In genomic region chr9:10653-11053, GRCh38 we compare ENCODE assay signal across 7 cellular contexts. TPM values are rescaled to one million over a fixed set of nuclear protein-coding genes. Genes with fewer than 3 reads are reported as not detected.
DNase-seq lines count a peak whose midpoint lies in the region; ATAC-seq and TF ChIP-seq lines count a peak whose summit lies in the region.
"Not testable (repeated sequence)": the region's sequence is repeated elsewhere in the genome, so short reads cannot be mapped to it uniquely, and the experiment has no call there.

No MANE protein-coding gene starts in this region.

- H3K4me3 Mint-ChIP-seq in activated T-helper 2 cell treated with anti-CD3 and anti-CD28 coated beads, Interferon-gamma antibody, Interleukin-2, Interleukin-4, amounts not matched to agents 10 μg/mL and 5 μg/mL and 100 μg/mL, durations not matched to agents 14 hours and 24 hours and 36 hours (ENCODE audit: low read depth): not testable (repeated sequence)
- H3K4me3 Mint-ChIP-seq in neural crest cell: peak overlapping the region; percentile 21

- not testable (repeated sequence) for H3K36me3 Mint-ChIP-seq in activated T-helper 2 cell treated with anti-CD3 and anti-CD28 coated beads, Interferon-gamma antibody, Interleukin-2, Interleukin-4, amounts not matched to agents 10 μg/mL and 5 μg/mL and 100 μg/mL, durations not matched to agents 14 hours and 24 hours and 36 hours (ENCODE audit: low read depth); neural crest cell (ENCODE audit: low read depth)

- intact Hi-C loops in activated T-helper 2 cell treated with anti-CD3 and anti-CD28 coated beads, Interferon-gamma antibody, Interleukin-2, Interleukin-4, amounts not matched to agents 10 μg/mL and 5 μg/mL and 100 μg/mL, durations not matched to agents 14 hours and 24 hours and 36 hours (cut with micrococcal nuclease); right cardiac atrium (cut with DNase I): not testable (repeated sequence)

- not testable (repeated sequence) for H3K27ac ChIP-seq in right cardiac atrium (ENCODE audit: low read length)

- H3K36me3 ChIP-seq in GM06990 (ENCODE audit: control insufficient read depth, insufficient read depth, low read length): not testable (repeated sequence)

- not testable (repeated sequence) for H3K9me3 Mint-ChIP-seq in activated T-helper 2 cell treated with anti-CD3 and anti-CD28 coated beads, Interferon-gamma antibody, Interleukin-2, Interleukin-4, amounts not matched to agents 10 μg/mL and 5 μg/mL and 100 μg/mL, durations not matched to agents 14 hours and 24 hours and 36 hours; neural crest cell

- not testable (repeated sequence) for H3K4me3 ChIP-seq in GM06990 (replicated peaks; ENCODE audit: low read depth, low read length); right cardiac atrium (ENCODE audit: low read length)

- TF ChIP-seq CTCF in GM06990 (IDR thresholded peaks at IDR 0.05; ENCODE audit: insufficient read depth, low read length, poor library complexity, severe bottlenecking); neural crest cell (conservative IDR thresholded peaks at IDR 0.05): not testable (repeated sequence)

- H3K27me3 Mint-ChIP-seq in activated T-helper 2 cell treated with anti-CD3 and anti-CD28 coated beads, Interferon-gamma antibody, Interleukin-2, Interleukin-4, amounts not matched to agents 10 μg/mL and 5 μg/mL and 100 μg/mL, durations not matched to agents 14 hours and 24 hours and 36 hours (ENCODE audit: low read depth); neural crest cell (ENCODE audit: low read depth): not testable (repeated sequence)

- not testable (repeated sequence) for H3K27me3 ChIP-seq in GM06990 (replicated peaks; ENCODE audit: control insufficient read depth, insufficient read depth, low read length); right cardiac atrium (ENCODE audit: control insufficient read depth, insufficient read depth)

- not testable (repeated sequence) for H3K9me3 ChIP-seq in right cardiac atrium (ENCODE audit: control insufficient read depth, low read length)

- 77% methylated on average over 40 of the region's 41 CpGs for WGBS in right cardiac atrium

- DNase-seq in GM06990 (ENCODE audit: extremely low read depth, insufficient read length): peak; percentile 26
- peak; percentile 16 for DNase-seq in SW480 (ENCODE audit: low spot score)
- peak; percentile 10 for DNase-seq in activated T-helper 2 cell treated with anti-CD3 and anti-CD28 coated beads, Interferon-gamma antibody, Interleukin-2, Interleukin-4, amounts not matched to agents 10 μg/mL and 5 μg/mL and 100 μg/mL, durations not matched to agents 14 hours and 24 hours and 36 hours (ENCODE audit: low spot score)
- peak; percentile 64 for DNase-seq in ecto neural progenitor cell (ENCODE audit: low spot score)
- peak; percentile 59 to 76 (median 75) for DNase-seq in right cardiac atrium
- peak; percentile 12 for DNase-seq in neural crest cell (ENCODE audit: low read depth, low spot score)
- peak; percentile 9 for DNase-seq in stimulated activated CD4-positive, alpha-beta T cell treated with anti-CD3 and anti-CD28 coated beads, Interleukin-1b, Interleukin-23, amount 100 ng/mL, for 48 hours

- not testable (repeated sequence) for H3K27ac Mint-ChIP-seq in activated T-helper 2 cell treated with anti-CD3 and anti-CD28 coated beads, Interferon-gamma antibody, Interleukin-2, Interleukin-4, amounts not matched to agents 10 μg/mL and 5 μg/mL and 100 μg/mL, durations not matched to agents 14 hours and 24 hours and 36 hours; neural crest cell (ENCODE audit: unreplicated experiment)

- not testable (repeated sequence) for H3K4me1 ChIP-seq in right cardiac atrium (ENCODE audit: control insufficient read depth, insufficient read depth, low read length)

- peak; percentile 77 to 90 for ATAC-seq in right cardiac atrium

- not testable (repeated sequence) for H3K4me1 Mint-ChIP-seq in activated T-helper 2 cell treated with anti-CD3 and anti-CD28 coated beads, Interferon-gamma antibody, Interleukin-2, Interleukin-4, amounts not matched to agents 10 μg/mL and 5 μg/mL and 100 μg/mL, durations not matched to agents 14 hours and 24 hours and 36 hours (ENCODE audit: low read depth); neural crest cell

RNA-seq across cellular contexts. Expression of gene WASHC1, which starts 18.6 kb away (rescaled TPM):
- total RNA-seq in activated T-helper 2 cell treated with anti-CD3 and anti-CD28 coated beads, Interferon-gamma antibody, Interleukin-2, Interleukin-4, amounts not matched to agents 10 μg/mL and 5 μg/mL and 100 μg/mL, durations not matched to agents 14 hours and 24 hours and 36 hours: 17.8 and 20.5 TPM in 2 replicates
- total RNA-seq in right cardiac atrium (10 to 100 TPM in 3 of 4 donors, 1 to 10 TPM in 1; 8.2 to 14.6 (median 12.1) TPM), neural crest cell (18.4 and 18.5 TPM in 2 replicates)
- polyA plus RNA-seq in right cardiac atrium: 10.8 TPM

Comparison
In these comparisons a context has a peak if more than half of its experiments do, and no peak if none do; other contexts are left out.
1. DNase-seq: peak in every context shown above with its lines; median percentile 75 in right cardiac atrium; 64 in ecto neural progenitor cell; 26 in GM06990; 16 in SW480; 12 in neural crest cell; 10 in activated T-helper 2 cell treated with anti-CD3 and anti-CD28 coated beads, Interferon-gamma antibody, Interleukin-2, Interleukin-4, amounts not matched to agents 10 μg/mL and 5 μg/mL and 100 μg/mL, durations not matched to agents 14 hours and 24 hours and 36 hours; 9 in stimulated activated CD4-positive, alpha-beta T cell treated with anti-CD3 and anti-CD28 coated beads, Interleukin-1b, Interleukin-23, amount 100 ng/mL, for 48 hours.